Comparison of ENCODE assay signal across 25 cellular contexts in the genomic region with DNA sequence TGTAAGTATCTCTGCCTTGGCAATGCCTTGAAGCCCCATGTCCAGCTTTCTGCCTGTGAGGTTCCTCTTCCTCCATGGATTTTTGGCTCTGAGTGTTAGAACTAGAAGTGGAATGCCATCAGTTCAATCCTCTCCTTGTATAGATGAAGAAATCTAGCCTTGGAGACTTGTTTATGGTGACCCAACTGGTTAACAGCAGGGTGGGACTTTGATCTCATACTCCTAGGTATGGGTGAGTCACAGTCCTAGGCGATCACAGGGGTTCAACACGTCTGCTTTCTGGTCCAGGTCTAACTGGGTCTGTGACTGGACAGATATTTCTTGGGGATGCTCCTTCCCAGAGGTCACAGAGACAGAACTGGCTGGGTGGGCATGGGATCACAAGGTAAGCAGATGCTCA. TPM values are rescaled to one million over a fixed set of nuclear protein-coding genes. Genes with fewer than 3 reads are reported as not detected.
DNase-seq lines count a peak whose midpoint lies in the region; ATAC-seq and TF ChIP-seq lines count a peak whose summit lies in the region.
"Had no signal": no experiment of that assay in that cellular context is flagged by ENCODE, and none has a peak within 500 bp of the region (broad histone marks: within the 10 kb centered on the region; RNA-seq: fewer than 3 reads in every experiment).

No MANE protein-coding gene starts in this region.

- no peak for ATAC-seq in T-helper 17 cell
- ATAC-seq in naive thymus-derived CD8-positive, alpha-beta T cell: no peak
- ATAC-seq: left ventricle myocardium superior; stimulated activated naive CD8-positive, alpha-beta T cell treated with anti-CD3 and anti-CD28 coated beads, Interleukin-15, Interleukin-2, amounts not matched to agents 100 U/mL and 50 U/mL, for 24 hours had no signal

- H3K4me3 Mint-ChIP-seq in T-helper 17 cell: no peak overlapping the region
- H3K4me3 Mint-ChIP-seq in naive thymus-derived CD8-positive, alpha-beta T cell: no peak overlapping the region
- H3K4me3 Mint-ChIP-seq: type B pancreatic cell had no signal

- no peaks in the 10 kb centered on the region for H3K9me3 ChIP-seq in T-helper 17 cell (ENCODE audit: control insufficient read depth, low read length, poor library complexity, severe bottlenecking)
- H3K9me3 ChIP-seq: sigmoid colon had no signal

- peaks cover 12% of the 10 kb centered on the region for H3K36me3 Mint-ChIP-seq in T-helper 17 cell (ENCODE audit: low read depth)
- peaks cover 0 to 67% (median 22%) of the 10 kb centered on the region in 3 donors for H3K36me3 Mint-ChIP-seq in naive thymus-derived CD8-positive, alpha-beta T cell

- no peaks in the 10 kb centered on the region for H3K4me1 Mint-ChIP-seq in T-helper 17 cell
- peaks cover 21 to 52% (median 42%) of the 10 kb centered on the region in 4 donors for H3K4me1 Mint-ChIP-seq in naive thymus-derived CD8-positive, alpha-beta T cell

- DNase-seq in ELR (ENCODE audit: low read depth): peak; percentile 39
- no peak for DNase-seq in T-helper 17 cell
- DNase-seq in epithelial cell of esophagus (ENCODE audit: low read depth): peak; percentile 77
- DNase-seq in naive thymus-derived CD8-positive, alpha-beta T cell: no peak
- DNase-seq in superior temporal gyrus (ENCODE audit: extremely low spot score): no peak
- no peak for DNase-seq in GM19238 (ENCODE audit: insufficient read length, low spot score)
- DNase-seq in occipital lobe (lab: John Stamatoyannopoulos, UW): no peak
- DNase-seq in stimulated activated CD4-positive, alpha-beta T cell treated with anti-CD3 and anti-CD28 coated beads, Interleukin-4, amount 100 ng/mL, for 24 hours: no peak
- DNase-seq: activated CD8-positive, alpha-beta memory T cell treated with anti-CD3 and anti-CD28 coated beads for 24 hours; activated T-cell treated with anti-CD3 and anti-CD28 coated beads, Interleukin-2, amount 50 U/mL, for 48 hours; effector CD4-positive, alpha-beta T cell; left ventricle myocardium superior; NCI-H1436 treated with DMSO at 0.1 percent for 48 hours; NCI-H774; OCI-M1; SIG-M5; sigmoid colon; stimulated activated CD4-positive, alpha-beta T cell treated with anti-CD3 and anti-CD28 coated beads, Interleukin-1b, Interleukin-23, amount 100 ng/mL, for 48 hours; stimulated activated naive CD8-positive, alpha-beta T cell treated with anti-CD3 and anti-CD28 coated beads, Interleukin-15, Interleukin-2, amounts not matched to agents 100 U/mL and 50 U/mL, for 24 hours; T-helper 1 cell had no signal

- POLR2A ChIA-PET in naive thymus-derived CD8-positive, alpha-beta T cell (lab: Charles Lee): interaction anchor here (6.0 kb wide), 1 partner anchor 8 kb away, joined by 95 read pairs; a partner anchor contains a TSS

- H3K9me3 Mint-ChIP-seq in naive thymus-derived CD8-positive, alpha-beta T cell: no peaks in the 10 kb centered on the region
- H3K9me3 Mint-ChIP-seq: type B pancreatic cell had no signal

- no peaks in the 10 kb centered on the region for H3K27me3 Mint-ChIP-seq in T-helper 17 cell
- H3K27me3 Mint-ChIP-seq in naive thymus-derived CD8-positive, alpha-beta T cell: no peaks in the 10 kb centered on the region
- H3K27me3 Mint-ChIP-seq: type B pancreatic cell had no signal

- H3K27ac Mint-ChIP-seq in T-helper 17 cell: peak overlapping the region; percentile 54
- H3K27ac Mint-ChIP-seq in naive thymus-derived CD8-positive, alpha-beta T cell: peak overlapping the region in 9 of 10 donors; percentile 43 to 95 (median 61)
- H3K27ac Mint-ChIP-seq: type B pancreatic cell had no signal

- H3K4me3 ChIP-seq in epithelial cell of esophagus (ENCODE audit: low read length): no peak overlapping the region
- H3K4me3 ChIP-seq: sigmoid colon had no signal

- TF ChIP-seq CTCF in epithelial cell of esophagus (IDR thresholded peaks at IDR 0.05; ENCODE audit: insufficient read depth, low read depth, low read length, missing control alignments): no peak

RNA-seq across cellular contexts. Expression of a gene that starts 9.2 kb away (rescaled TPM):
- total RNA-seq in T-helper 17 cell (10 to 100 TPM; 54.3 to 69.4 TPM), occipital lobe (2.3 TPM)
- 10 to 100 TPM; 15.8 to 18.0 TPM for total RNA-seq in naive thymus-derived CD8-positive, alpha-beta T cell
- polyA plus RNA-seq in naive thymus-derived CD8-positive, alpha-beta T cell: 10 to 100 TPM; 42.3 to 53.5 (median 50.0) TPM

RNA-seq across cellular contexts. Expression of a gene that starts 19.6 kb away (rescaled TPM):
- total RNA-seq in T-helper 17 cell (10 to 100 TPM; 37.2 to 62.6 TPM), occipital lobe (9.5 TPM)
- total RNA-seq in naive thymus-derived CD8-positive, alpha-beta T cell: 10 to 100 TPM; 17.8 to 19.9 TPM
- polyA plus RNA-seq in naive thymus-derived CD8-positive, alpha-beta T cell: 10 to 100 TPM; 16.8 to 25.9 (median 22.5) TPM

RNA-seq across cellular contexts. Expression of a gene that starts 29.2 kb away (rescaled TPM):
- total RNA-seq in T-helper 17 cell (10 to 100 TPM in 1 of 2 donors, 1 to 10 TPM in 1; 4.9 to 12.3 TPM), occipital lobe (25.7 TPM)
- 1 to 10 TPM; 5.6 to 6.2 TPM for total RNA-seq in naive thymus-derived CD8-positive, alpha-beta T cell
- under 1 TPM; 0.14 to 0.44 (median 0.39) TPM for polyA plus RNA-seq in naive thymus-derived CD8-positive, alpha-beta T cell

RNA-seq across cellular contexts. Expression of a gene that starts 55.4 kb away (rescaled TPM):
- not detected for total RNA-seq in T-helper 17 cell
- total RNA-seq in naive thymus-derived CD8-positive, alpha-beta T cell: not detected
- polyA plus RNA-seq in naive thymus-derived CD8-positive, alpha-beta T cell: not detected
- not detected for total RNA-seq in occipital lobe
- total RNA-seq: cardiac septum, glomerular endothelial cell, H1, left ventricle myocardium superior, omental fat pad, sigmoid colon had no signal
- polyA plus RNA-seq: H1 had no signal

RNA-seq across cellular contexts. Expression of a gene that starts 59.6 kb away (rescaled TPM):
- 1 to 10 TPM; 6.7 to 9.4 TPM for total RNA-seq in T-helper 17 cell
- total RNA-seq in naive thymus-derived CD8-positive, alpha-beta T cell: 1 to 10 TPM; 2.8 to 4.1 TPM
- polyA plus RNA-seq in naive thymus-derived CD8-positive, alpha-beta T cell: 1 to 10 TPM in 2 of 3 donors, under 1 TPM in 1; 0.66 to 2.5 (median 1.1) TPM
- total RNA-seq in occipital lobe: 5.6 TPM

Comparison
In these comparisons a context has a peak if more than half of its experiments do, and no peak if none do; other contexts are left out.
1. DNase-seq: peak in ELR (single experiment) and epithelial cell of esophagus (single experiment); none in T-helper 17 cell (0 of 3), naive thymus-derived CD8-positive, alpha-beta T cell (0 of 10), superior temporal gyrus (single experiment), GM19238 (single experiment), occipital lobe (single experiment) and stimulated activated CD4-positive, alpha-beta T cell treated with anti-CD3 and anti-CD28 coated beads, Interleukin-4, amount 100 ng/mL, for 24 hours (single experiment).